Comparison of ENCODE assay signal across 8 cellular contexts in genomic region chr9:78369644-78370219, GRCh38.
DNase-seq lines count a peak whose midpoint lies in the region; ATAC-seq and TF ChIP-seq lines count a peak whose summit lies in the region.

No MANE protein-coding gene starts in this region.

- H3K9me3 Mint-ChIP-seq in activated T-cell treated with anti-CD3 and anti-CD28 coated beads, Interleukin-2, amount 50 U/mL, for 72 hours, result no peaks in the 10 kb centered on the region
- H3K9me3 Mint-ChIP-seq in neural progenitor cell, result peaks cover 2% of the 10 kb centered on the region

- H3K27me3 ChIP-seq in OCI-LY3 (ENCODE audit: low read depth, low read length) (no peaks in the 10 kb centered on the region), neural progenitor cell (no peaks in the 10 kb centered on the region), thyroid gland (no peaks in the 10 kb centered on the region)

- H3K9ac ChIP-seq in OCI-LY3 (ENCODE audit: low read length) (no peak overlapping the region), neural progenitor cell (no peak overlapping the region)

- H3K4me3 Mint-ChIP-seq in activated T-cell treated with anti-CD3 and anti-CD28 coated beads, Interleukin-2, amount 50 U/mL, for 72 hours, result no peak overlapping the region
- no peak overlapping the region for H3K4me3 Mint-ChIP-seq in neural progenitor cell

- TF ChIP-seq CTCF in OCI-LY3 (IDR thresholded peaks at IDR 0.05; ENCODE audit: low read depth, low read length) (peak; percentile 87), fibroblast of the aortic adventitia (IDR thresholded peaks at IDR 0.05; ENCODE audit: insufficient read depth, low read length) (peak; percentile 91), neural progenitor cell (IDR thresholded peaks at IDR 0.05) (peak; percentile 97), thyroid gland (IDR thresholded peaks at IDR 0.05) (peak; percentile 42 to 73 (median 55))

- H3K4me3 ChIP-seq in OCI-LY3 (ENCODE audit: low read length), result no peak overlapping the region
- no peak overlapping the region for H3K4me3 ChIP-seq in fibroblast of the aortic adventitia (ENCODE audit: low read depth, low read length)
- H3K4me3 ChIP-seq in neural progenitor cell, result no peak overlapping the region
- no peak overlapping the region for H3K4me3 ChIP-seq in thyroid gland (replicated peaks in 1 of 3)

- no peaks in the 10 kb centered on the region for H3K36me3 Mint-ChIP-seq in activated T-cell treated with anti-CD3 and anti-CD28 coated beads, Interleukin-2, amount 50 U/mL, for 72 hours (ENCODE audit: insufficient read depth in 2 of 2)
- H3K36me3 Mint-ChIP-seq in neural progenitor cell, result peaks cover 3% of the 10 kb centered on the region

- H2AFZ ChIP-seq in OCI-LY3 (ENCODE audit: low read depth, low read length) (no peak overlapping the region), neural progenitor cell (replicated peaks) (no peak overlapping the region)

- H3K9me3 ChIP-seq in OCI-LY3 (ENCODE audit: insufficient read depth, low read length), result no peaks in the 10 kb centered on the region
- H3K9me3 ChIP-seq in neural progenitor cell (ENCODE audit: low read depth), result no peaks in the 10 kb centered on the region
- no peaks in the 10 kb centered on the region for H3K9me3 ChIP-seq in thyroid gland

- peak; percentile 71 for DNase-seq in AG08395 (ENCODE audit: low spot score)
- peak; percentile 47 to 61 for DNase-seq in activated T-cell treated with anti-CD3 and anti-CD28 coated beads, Interleukin-2, amount 50 U/mL, for 72 hours
- DNase-seq in fibroblast of the aortic adventitia (ENCODE audit: low read depth), result peak; percentile 74
- peak; percentile 87 for DNase-seq in neural progenitor cell (ENCODE audit: low spot score)
- DNase-seq in thyroid gland, result peak; percentile 71 to 77

- H3K4me2 ChIP-seq in OCI-LY3 (ENCODE audit: low read length) (no peak overlapping the region), neural progenitor cell (no peak overlapping the region)

- ATAC-seq in GM18868 (IDR thresholded peaks at IDR 0.05; ENCODE audit: unreplicated experiment), result peak; percentile 72
- peak; percentile 68 for ATAC-seq in HG03565 (IDR thresholded peaks at IDR 0.05; ENCODE audit: unreplicated experiment)
- ATAC-seq in activated T-cell treated with anti-CD3 and anti-CD28 coated beads, Interleukin-2, amount 50 U/mL, for 72 hours (replicated peaks in 1 of 2), result peak; percentile 44 to 45

- WGBS in thyroid gland, 2 donors, result 22 to 28% methylated on average over 8 of the region's 8 CpGs

- H3K4me1 Mint-ChIP-seq in activated T-cell treated with anti-CD3 and anti-CD28 coated beads, Interleukin-2, amount 50 U/mL, for 72 hours (ENCODE audit: low read depth), result no peaks in the 10 kb centered on the region
- peaks cover 11% of the 10 kb centered on the region for H3K4me1 Mint-ChIP-seq in neural progenitor cell

- H4K20me1 ChIP-seq in OCI-LY3 (ENCODE audit: insufficient read depth, low read length) (no peaks in the 10 kb centered on the region), neural progenitor cell (ENCODE audit: low read depth) (no peaks in the 10 kb centered on the region)

- H3K79me2 ChIP-seq in OCI-LY3 (ENCODE audit: low read length) (no peaks in the 10 kb centered on the region), neural progenitor cell (ENCODE audit: low read depth) (no peaks in the 10 kb centered on the region)

- H3K4me1 ChIP-seq in OCI-LY3 (ENCODE audit: low read length), result no peaks in the 10 kb centered on the region
- peaks cover 28% of the 10 kb centered on the region for H3K4me1 ChIP-seq in neural progenitor cell
- no peaks in the 10 kb centered on the region for H3K4me1 ChIP-seq in thyroid gland

- H3K27me3 Mint-ChIP-seq in activated T-cell treated with anti-CD3 and anti-CD28 coated beads, Interleukin-2, amount 50 U/mL, for 72 hours (ENCODE audit: low read depth), result peaks cover 35% of the 10 kb centered on the region
- peaks cover 3% of the 10 kb centered on the region for H3K27me3 Mint-ChIP-seq in neural progenitor cell (ENCODE audit: insufficient read depth, low read depth)

- H3K36me3 ChIP-seq in OCI-LY3 (replicated peaks; ENCODE audit: low read depth, low read length) (no peaks in the 10 kb centered on the region), neural progenitor cell (no peaks in the 10 kb centered on the region), thyroid gland (no peaks in the 10 kb centered on the region)

- intact Hi-C loops in thyroid gland (cut with DNase I), result loop anchor here (5.0 kb wide), 1 partner anchor 107 kb away; no protein-coding TSS in a partner anchor

- no peak for TF ChIP-seq POLR2A in thyroid gland (IDR thresholded peaks at IDR 0.05)

- H3K27ac ChIP-seq in OCI-LY3 (ENCODE audit: low read length) (no peak overlapping the region), neural progenitor cell (no peak overlapping the region), thyroid gland (no peak overlapping the region)

- H3F3A ChIP-seq in neural progenitor cell (ENCODE audit: low read depth), result peaks cover 25% of the 10 kb centered on the region

- no peak overlapping the region for H3K27ac Mint-ChIP-seq in activated T-cell treated with anti-CD3 and anti-CD28 coated beads, Interleukin-2, amount 50 U/mL, for 72 hours
- no peak overlapping the region for H3K27ac Mint-ChIP-seq in neural progenitor cell
